1 cellular context compared by ENCODE assay signal in genomic region chr12:128844031-128844635, GRCh38.
A peak's percentile ranks its signal among the peaks of the same experiment; 100 is the strongest.
TF ChIP-seq lines count a peak whose summit lies in the region.

No MANE protein-coding gene starts in this region.

TF ChIP-seq in GM12878, 131 proteins besides CTCF, POLR2A, EP300 and RAD21 (continued from another document):
- TF ChIP-seq, protein P1, sequence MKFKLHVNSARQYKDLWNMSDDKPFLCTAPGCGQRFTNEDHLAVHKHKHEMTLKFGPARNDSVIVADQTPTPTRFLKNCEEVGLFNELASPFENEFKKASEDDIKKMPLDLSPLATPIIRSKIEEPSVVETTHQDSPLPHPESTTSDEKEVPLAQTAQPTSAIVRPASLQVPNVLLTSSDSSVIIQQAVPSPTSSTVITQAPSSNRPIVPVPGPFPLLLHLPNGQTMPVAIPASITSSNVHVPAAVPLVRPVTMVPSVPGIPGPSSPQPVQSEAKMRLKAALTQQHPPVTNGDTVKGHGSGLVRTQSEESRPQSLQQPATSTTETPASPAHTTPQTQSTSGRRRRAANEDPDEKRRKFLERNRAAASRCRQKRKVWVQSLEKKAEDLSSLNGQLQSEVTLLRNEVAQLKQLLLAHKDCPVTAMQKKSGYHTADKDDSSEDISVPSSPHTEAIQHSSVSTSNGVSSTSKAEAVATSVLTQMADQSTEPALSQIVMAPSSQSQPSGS (IDR thresholded peaks at IDR 0.05; ENCODE audit: low read length), result no peak
- TF ChIP-seq TARDBP (IDR thresholded peaks at IDR 0.05; ENCODE audit: borderline replicate concordance) (no peak), ZBTB11 (CRISPR knock-in tag; IDR thresholded peaks at IDR 0.05) (no peak), IKZF1 (conservative IDR thresholded peaks at IDR 0.05) (no peak), MEF2A (IDR thresholded peaks at IDR 0.05; ENCODE audit: insufficient read depth, low read depth, low read length) (no peak), BCL11A (IDR thresholded peaks at IDR 0.05; ENCODE audit: low read depth, low read length) (no peak), STAT1 (conservative IDR thresholded peaks at IDR 0.05) (no peak), POLR2AphosphoS2 (IDR thresholded peaks at IDR 0.05; ENCODE audit: low read depth, low read length) (no peak), JUND (IDR thresholded peaks at IDR 0.05; ENCODE audit: low read depth, low read length) (no peak), SMAD1 (IDR thresholded peaks at IDR 0.05; ENCODE audit: low read depth, partially characterized antibody) (no peak), YBX1 (IDR thresholded peaks at IDR 0.05) (no peak), NR2C2 (IDR thresholded peaks at IDR 0.05; ENCODE audit: borderline replicate concordance, control insufficient read depth, insufficient read length, low read depth) (no peak), ESRRA (IDR thresholded peaks at IDR 0.05; ENCODE audit: low read length) (no peak), SUPT20H (IDR thresholded peaks at IDR 0.05; ENCODE audit: borderline replicate concordance, control insufficient read depth, low read depth, low read length) (no peak), CREM (IDR thresholded peaks at IDR 0.05; ENCODE audit: low read depth) (no peak), MLLT1 (IDR thresholded peaks at IDR 0.05) (no peak), RAD51 (IDR thresholded peaks at IDR 0.05) (peak; percentile 19; the same call in 1 of the 2 replicates), RUNX3 (IDR thresholded peaks at IDR 0.05; ENCODE audit: low read length) (peak; percentile 68), POLR2AphosphoS5 (IDR thresholded peaks at IDR 0.05; ENCODE audit: low read length) (no peak), BCLAF1 (IDR thresholded peaks at IDR 0.05) (no peak), NBN (IDR thresholded peaks at IDR 0.05) (0 out of 2 replicates have a peak, but pooled peaks have one; percentile 22)
- TF ChIP-seq, protein P2, sequence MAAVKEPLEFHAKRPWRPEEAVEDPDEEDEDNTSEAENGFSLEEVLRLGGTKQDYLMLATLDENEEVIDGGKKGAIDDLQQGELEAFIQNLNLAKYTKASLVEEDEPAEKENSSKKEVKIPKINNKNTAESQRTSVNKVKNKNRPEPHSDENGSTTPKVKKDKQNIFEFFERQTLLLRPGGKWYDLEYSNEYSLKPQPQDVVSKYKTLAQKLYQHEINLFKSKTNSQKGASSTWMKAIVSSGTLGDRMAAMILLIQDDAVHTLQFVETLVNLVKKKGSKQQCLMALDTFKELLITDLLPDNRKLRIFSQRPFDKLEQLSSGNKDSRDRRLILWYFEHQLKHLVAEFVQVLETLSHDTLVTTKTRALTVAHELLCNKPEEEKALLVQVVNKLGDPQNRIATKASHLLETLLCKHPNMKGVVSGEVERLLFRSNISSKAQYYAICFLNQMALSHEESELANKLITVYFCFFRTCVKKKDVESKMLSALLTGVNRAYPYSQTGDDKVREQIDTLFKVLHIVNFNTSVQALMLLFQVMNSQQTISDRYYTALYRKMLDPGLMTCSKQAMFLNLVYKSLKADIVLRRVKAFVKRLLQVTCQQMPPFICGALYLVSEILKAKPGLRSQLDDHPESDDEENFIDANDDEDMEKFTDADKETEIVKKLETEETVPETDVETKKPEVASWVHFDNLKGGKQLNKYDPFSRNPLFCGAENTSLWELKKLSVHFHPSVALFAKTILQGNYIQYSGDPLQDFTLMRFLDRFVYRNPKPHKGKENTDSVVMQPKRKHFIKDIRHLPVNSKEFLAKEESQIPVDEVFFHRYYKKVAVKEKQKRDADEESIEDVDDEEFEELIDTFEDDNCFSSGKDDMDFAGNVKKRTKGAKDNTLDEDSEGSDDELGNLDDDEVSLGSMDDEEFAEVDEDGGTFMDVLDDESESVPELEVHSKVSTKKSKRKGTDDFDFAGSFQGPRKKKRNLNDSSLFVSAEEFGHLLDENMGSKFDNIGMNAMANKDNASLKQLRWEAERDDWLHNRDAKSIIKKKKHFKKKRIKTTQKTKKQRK (IDR thresholded peaks at IDR 0.05; ENCODE audit: low read depth, low read length), result no peak
- TF ChIP-seq, protein P3, sequence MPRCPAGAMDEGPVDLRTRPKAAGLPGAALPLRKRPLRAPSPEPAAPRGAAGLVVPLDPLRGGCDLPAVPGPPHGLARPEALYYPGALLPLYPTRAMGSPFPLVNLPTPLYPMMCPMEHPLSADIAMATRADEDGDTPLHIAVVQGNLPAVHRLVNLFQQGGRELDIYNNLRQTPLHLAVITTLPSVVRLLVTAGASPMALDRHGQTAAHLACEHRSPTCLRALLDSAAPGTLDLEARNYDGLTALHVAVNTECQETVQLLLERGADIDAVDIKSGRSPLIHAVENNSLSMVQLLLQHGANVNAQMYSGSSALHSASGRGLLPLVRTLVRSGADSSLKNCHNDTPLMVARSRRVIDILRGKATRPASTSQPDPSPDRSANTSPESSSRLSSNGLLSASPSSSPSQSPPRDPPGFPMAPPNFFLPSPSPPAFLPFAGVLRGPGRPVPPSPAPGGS (IDR thresholded peaks at IDR 0.05; ENCODE audit: borderline replicate concordance, insufficient read depth, low read depth, low read length, poor library complexity, severe bottlenecking), result no peak
- TF ChIP-seq, protein P4, sequence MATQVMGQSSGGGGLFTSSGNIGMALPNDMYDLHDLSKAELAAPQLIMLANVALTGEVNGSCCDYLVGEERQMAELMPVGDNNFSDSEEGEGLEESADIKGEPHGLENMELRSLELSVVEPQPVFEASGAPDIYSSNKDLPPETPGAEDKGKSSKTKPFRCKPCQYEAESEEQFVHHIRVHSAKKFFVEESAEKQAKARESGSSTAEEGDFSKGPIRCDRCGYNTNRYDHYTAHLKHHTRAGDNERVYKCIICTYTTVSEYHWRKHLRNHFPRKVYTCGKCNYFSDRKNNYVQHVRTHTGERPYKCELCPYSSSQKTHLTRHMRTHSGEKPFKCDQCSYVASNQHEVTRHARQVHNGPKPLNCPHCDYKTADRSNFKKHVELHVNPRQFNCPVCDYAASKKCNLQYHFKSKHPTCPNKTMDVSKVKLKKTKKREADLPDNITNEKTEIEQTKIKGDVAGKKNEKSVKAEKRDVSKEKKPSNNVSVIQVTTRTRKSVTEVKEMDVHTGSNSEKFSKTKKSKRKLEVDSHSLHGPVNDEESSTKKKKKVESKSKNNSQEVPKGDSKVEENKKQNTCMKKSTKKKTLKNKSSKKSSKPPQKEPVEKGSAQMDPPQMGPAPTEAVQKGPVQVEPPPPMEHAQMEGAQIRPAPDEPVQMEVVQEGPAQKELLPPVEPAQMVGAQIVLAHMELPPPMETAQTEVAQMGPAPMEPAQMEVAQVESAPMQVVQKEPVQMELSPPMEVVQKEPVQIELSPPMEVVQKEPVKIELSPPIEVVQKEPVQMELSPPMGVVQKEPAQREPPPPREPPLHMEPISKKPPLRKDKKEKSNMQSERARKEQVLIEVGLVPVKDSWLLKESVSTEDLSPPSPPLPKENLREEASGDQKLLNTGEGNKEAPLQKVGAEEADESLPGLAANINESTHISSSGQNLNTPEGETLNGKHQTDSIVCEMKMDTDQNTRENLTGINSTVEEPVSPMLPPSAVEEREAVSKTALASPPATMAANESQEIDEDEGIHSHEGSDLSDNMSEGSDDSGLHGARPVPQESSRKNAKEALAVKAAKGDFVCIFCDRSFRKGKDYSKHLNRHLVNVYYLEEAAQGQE (IDR thresholded peaks at IDR 0.05; ENCODE audit: low read depth, low read length), result no peak
TF ChIP-seq in GM12878: peak in this region for 3.
